8 cellular contexts compared by ENCODE assay signal in genomic region chr1:205319081-205320018, GRCh38. TPM values are rescaled to one million over a fixed set of nuclear protein-coding genes. Genes with fewer than 3 reads are reported as not detected.
DNase-seq lines count a peak whose midpoint lies in the region; ATAC-seq and TF ChIP-seq lines count a peak whose summit lies in the region.
"Had no signal": no experiment of that assay in that cellular context is flagged by ENCODE, and none has a peak within 500 bp of the region (broad histone marks: within the 10 kb centered on the region; RNA-seq: fewer than 3 reads in every experiment).

No MANE protein-coding gene starts in this region.

- H3K36me3 Mint-ChIP-seq in activated naive CD4-positive, alpha-beta T cell treated with anti-CD3 and anti-CD28 coated beads, Interleukin-2, amount 50 U/mL, for 24 hours, result no peaks in the 10 kb centered on the region

- in situ Hi-C loops in HAP-1 (cut with MboI; ENCODE audit: low sequenced_read_pairs), result no loop called here

- TF ChIP-seq CTCF in GM10266 (IDR thresholded peaks at IDR 0.05; ENCODE audit: control insufficient read depth, insufficient read depth, low read depth, missing control alignments), result no peak

- peak overlapping the region; percentile 95 for H3K4me3 Mint-ChIP-seq in activated naive CD4-positive, alpha-beta T cell treated with anti-CD3 and anti-CD28 coated beads, Interleukin-2, amount 50 U/mL, for 24 hours

- H3K27ac Mint-ChIP-seq in activated naive CD4-positive, alpha-beta T cell treated with anti-CD3 and anti-CD28 coated beads, Interleukin-2, amount 50 U/mL, for 24 hours, result peak overlapping the region; percentile 95

- DNase-seq in HAP-1 (ENCODE audit: low spot score in 2 of 2) (peak in 1 of 2 experiments; percentile 35), NCI-H345 (lab: John Stamatoyannopoulos, UW) (peak; percentile 86), left cardiac atrium (peak; percentile 58), renal cortical epithelial cell (ENCODE audit: low read depth) (peak; percentile 88), middle frontal gyrus (ENCODE audit: extremely low spot score, low spot score) (no peak), GM10266 (ENCODE audit: extremely low spot score) (no peak)

- no peaks in the 10 kb centered on the region for H3K9me3 ChIP-seq in HAP-1

- no peaks in the 10 kb centered on the region for H3K27me3 Mint-ChIP-seq in activated naive CD4-positive, alpha-beta T cell treated with anti-CD3 and anti-CD28 coated beads, Interleukin-2, amount 50 U/mL, for 24 hours

- intact Hi-C loops in left cardiac atrium (cut with DNase I), result no loop called here

- H3K9me3 Mint-ChIP-seq in activated naive CD4-positive, alpha-beta T cell treated with anti-CD3 and anti-CD28 coated beads, Interleukin-2, amount 50 U/mL, for 24 hours, result no peaks in the 10 kb centered on the region

- no peaks in the 10 kb centered on the region for H3K27me3 ChIP-seq in HAP-1 (ENCODE audit: low read depth)

- ATAC-seq in left cardiac atrium, result peak; percentile 25 to 41

- H3K36me3 ChIP-seq in HAP-1 (replicated peaks), result no peaks in the 10 kb centered on the region; the same call in 1 of the 2 replicates

- H3K4me1 ChIP-seq in HAP-1, result peaks cover 52% of the 10 kb centered on the region

- peaks cover 81% of the 10 kb centered on the region for H3K4me1 Mint-ChIP-seq in activated naive CD4-positive, alpha-beta T cell treated with anti-CD3 and anti-CD28 coated beads, Interleukin-2, amount 50 U/mL, for 24 hours

- peak overlapping the region; percentile 78 for H3K4me3 ChIP-seq in HAP-1

RNA-seq across cellular contexts. Expression of gene NUAK2, which starts 2.2 kb away (rescaled TPM):
- total RNA-seq in left cardiac atrium, result 1 to 10 TPM; 1.2 to 1.4 TPM
- 34.6 and 59.6 TPM in 2 replicates for total RNA-seq in renal cortical epithelial cell

RNA-seq across cellular contexts. Expression of gene KLHDC8A, which starts 37.4 kb away (rescaled TPM):
- total RNA-seq in left cardiac atrium (under 1 TPM; 0.31 to 0.53 TPM), renal cortical epithelial cell (0.17 TPM in 1 of 2 replicates, not detected in the other)
- total RNA-seq: subcutaneous adipose tissue had no signal

Comparison
In these comparisons a context has a peak if more than half of its experiments do, and no peak if none do; other contexts are left out.
1. DNase-seq: peak in NCI-H345 (single experiment), left cardiac atrium (single experiment) and renal cortical epithelial cell (single experiment); none in middle frontal gyrus (single experiment) and GM10266 (single experiment).
2. RNA of gene NUAK2, which starts 2.2 kb away (total RNA-seq): 34.6 to 59.6 TPM in renal cortical epithelial cell; 1.2 to 1.4 TPM in left cardiac atrium; every median in the first group is over 10 times any median in the second.